In the genomic region with DNA sequence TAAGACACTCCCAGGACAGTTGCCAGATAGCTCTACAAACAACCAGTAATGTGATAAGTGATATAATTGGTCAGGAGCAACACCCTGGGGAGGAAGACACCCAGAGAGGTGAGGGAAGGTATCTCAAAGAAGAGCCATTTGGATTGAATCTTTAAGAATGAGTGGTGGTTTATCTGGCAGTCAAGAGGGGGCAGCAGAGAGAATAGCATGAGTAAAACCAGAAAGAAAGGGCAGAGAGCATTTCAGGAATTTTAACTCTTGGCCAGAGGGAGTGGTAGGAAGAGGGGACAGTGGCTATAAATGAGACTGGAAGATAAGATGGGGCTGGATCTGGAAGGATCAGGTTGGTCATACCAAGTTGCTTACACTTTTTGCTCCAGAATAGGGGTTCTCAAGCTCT, we compare ENCODE assay signal across 8 cellular contexts. TPM values are rescaled to one million over a fixed set of nuclear protein-coding genes. Genes with fewer than 3 reads are reported as not detected.
DNase-seq lines count a peak whose midpoint lies in the region; ATAC-seq and TF ChIP-seq lines count a peak whose summit lies in the region.

No MANE protein-coding gene starts in this region.

- H3K27ac ChIP-seq in RWPE2 (ENCODE audit: poor library complexity, severe bottlenecking) (no peak overlapping the region), sigmoid colon (no peak overlapping the region)

- DNase-seq in SIG-M5 treated with dmso at 0.1 percent for 504 hours (lab: John Stamatoyannopoulos, UW; ENCODE audit: unreplicated experiment) (peak; percentile 55), SIG-M5 (lab: John Stamatoyannopoulos, UW) (no peak), KBM-7 (peak; percentile 71), RWPE2 (ENCODE audit: low spot score) (no peak), fibroblast of peridontal ligament (ENCODE audit: extremely low read depth) (peak; percentile 63), sigmoid colon (no peak), GF-D8 (lab: John Stamatoyannopoulos, UW) (no peak)

- TF ChIP-seq CTCF in RWPE2 (IDR thresholded peaks at IDR 0.05; ENCODE audit: poor library complexity, severe bottlenecking) (peak; percentile 45), sigmoid colon (IDR thresholded peaks at IDR 0.05) (peak in 3 of 4 experiments; percentile 37 to 46 (median 42))

- H3K9me3 ChIP-seq in RWPE2 (ENCODE audit: severe bottlenecking) (no peaks in the 10 kb centered on the region), sigmoid colon (no peaks in the 10 kb centered on the region)

- in situ Hi-C loops in KBM-7 (cut with MboI; ENCODE audit: low pct_unique_long_range_greater_than_20kb, low sequenced_read_pairs): no loop called here

- H3K27me3 ChIP-seq in RWPE2 (ENCODE audit: insufficient read depth, poor library complexity, severe bottlenecking) (no peaks in the 10 kb centered on the region), sigmoid colon (no peaks in the 10 kb centered on the region)

- no peak overlapping the region for H3K4me3 ChIP-seq in RWPE2 (ENCODE audit: severe bottlenecking)
- H3K4me3 ChIP-seq in sigmoid colon: no peak overlapping the region

- no peak for TF ChIP-seq POLR2A in sigmoid colon (IDR thresholded peaks at IDR 0.05)

- no peaks in the 10 kb centered on the region for H3K36me3 ChIP-seq in RWPE2 (ENCODE audit: low read depth)
- no peaks in the 10 kb centered on the region for H3K36me3 ChIP-seq in sigmoid colon

- peak; percentile 41; the same call in 1 of the 3 replicates for ATAC-seq in RWPE2 (ENCODE audit: low read depth)
- ATAC-seq in HG03442 (IDR thresholded peaks at IDR 0.05; ENCODE audit: unreplicated experiment): no peak

- H3K4me1 ChIP-seq in RWPE2 (ENCODE audit: insufficient read depth, poor library complexity, severe bottlenecking) (no peaks in the 10 kb centered on the region), sigmoid colon (peaks cover 0 to 7% (median 2%) of the 10 kb centered on the region in 4 donors)

- TF ChIP-seq EP300 in sigmoid colon (IDR thresholded peaks at IDR 0.05): no peak

- intact Hi-C loops in sigmoid colon (cut with DNase I): loop anchor here (5.0 to 10.0 kb wide), 2 partner anchors 92 to 176 kb away; partner anchors contain the start of genes NDUFA1, NKRF and RNF113A

RNA-seq across cellular contexts. Expression of gene SEPTIN6, which starts 5.9 kb away (rescaled TPM):
- 100 to 1,000 TPM in 1 of 4 donors, 10 to 100 TPM in 3; 48.2 to 103 (median 69.4) TPM for total RNA-seq in sigmoid colon
- 10 to 100 TPM in 1 of 3 donors, 1 to 10 TPM in 2; 5.3 to 32.5 (median 6.0) TPM for polyA plus RNA-seq in sigmoid colon

RNA-seq across cellular contexts. Expression of gene SOWAHD, which starts 59.6 kb away (rescaled TPM):
- total RNA-seq in sigmoid colon: under 1 TPM in 1 of 4 donors, not detected in 3; 0.54 TPM
- 1 to 10 TPM; 3.0 to 5.3 (median 3.6) TPM for polyA plus RNA-seq in sigmoid colon

Comparison
In these comparisons a context has a peak if more than half of its experiments do, and no peak if none do; other contexts are left out.
1. DNase-seq: peak in SIG-M5 treated with dmso at 0.1 percent for 504 hours (single experiment), KBM-7 (single experiment) and fibroblast of peridontal ligament (single experiment); none in SIG-M5 (single experiment), RWPE2 (single experiment), sigmoid colon (single experiment) and GF-D8 (single experiment).